Comparison of ENCODE assay signal across 25 cellular contexts in genomic region chr6:178119-178518, GRCh38.
"Had no signal": no experiment of that assay in that cellular context is flagged by ENCODE, and none has a peak within 500 bp of the region (broad histone marks: within the 10 kb centered on the region; RNA-seq: fewer than 3 reads in every experiment).

No MANE protein-coding gene starts in this region.

- DNase-seq: activated CD4-positive, alpha-beta T cell treated with anti-CD3 and anti-CD28 coated beads for 1 hour; activated CD4-positive, alpha-beta T cell treated with anti-CD3 and anti-CD28 coated beads for 4 hours; activated CD4-positive, alpha-beta T cell treated with anti-CD3 and anti-CD28 coated beads, Interleukin-2, amount 50 U/mL, for 1 hour; activated CD4-positive, alpha-beta T cell treated with anti-CD3 and anti-CD28 coated beads, Interleukin-2, amount 50 U/mL, for 48 hours; activated CD8-positive, alpha-beta memory T cell treated with anti-CD3 and anti-CD28 coated beads, Interleukin-2, amount 10 ng/mL, durations not matched to agents 7 days and 5 days; activated CD8-positive, alpha-beta memory T cell treated with anti-CD3 and anti-CD28 coated beads, Interleukin-2, amount 50 U/mL, for 4 hours; activated CD8-positive, alpha-beta T cell treated with anti-CD3 and anti-CD28 coated beads, Interleukin-2, amount 10 ng/mL, durations not matched to agents 7 days and 5 days; activated effector memory CD4-positive, alpha-beta T cell treated with anti-CD3 and anti-CD28 coated beads, Interleukin-2, amount 50 U/mL, for 16 hours; activated naive CD4-positive, alpha-beta T cell treated with anti-CD3 and anti-CD28 coated beads for 36 hours; activated naive CD8-positive, alpha-beta T cell treated with anti-CD3 and anti-CD28 coated beads, Interleukin-2, amount 10 ng/mL, durations not matched to agents 7 days and 5 days; activated T-cell treated with anti-CD3 and anti-CD28 coated beads, Interleukin-2, amount 50 U/mL, for 1 hour; activated T-cell treated with anti-CD3 and anti-CD28 coated beads, Interleukin-2, amount 50 U/mL, for 48 hours; amniotic stem cell; anterior cingulate cortex; brain microvascular endothelial cell; effector CD8-positive, alpha-beta T cell; esophagus squamous epithelium; foreskin melanocyte; T-helper 2 cell had no signal

- H3K36me3 ChIP-seq: brain microvascular endothelial cell, esophagus squamous epithelium, gastroesophageal sphincter had no signal

- H3K4me1 ChIP-seq: esophagus squamous epithelium, gastroesophageal sphincter had no signal

- H3K27me3 ChIP-seq: brain microvascular endothelial cell had no signal

- H3K27me3 Mint-ChIP-seq: activated naive CD4-positive, alpha-beta T cell treated with anti-CD3 and anti-CD28 coated beads, Interleukin-2, amount 50 U/mL, for 24 hours had no signal

- H3K4me3 ChIP-seq: esophagus squamous epithelium, gastroesophageal sphincter had no signal

- H3K9me3 ChIP-seq: esophagus squamous epithelium, gastroesophageal sphincter had no signal

- H3K4me3 Mint-ChIP-seq: activated CD8-positive, alpha-beta memory T cell treated with anti-CD3 and anti-CD28 coated beads, Interleukin-2, amount 10 ng/mL, durations not matched to agents 7 days and 5 days; activated CD8-positive, alpha-beta T cell treated with anti-CD3 and anti-CD28 coated beads, Interleukin-2, amount 10 ng/mL, durations not matched to agents 7 days and 5 days; activated naive CD4-positive, alpha-beta T cell treated with anti-CD3 and anti-CD28 coated beads for 36 hours; activated naive CD4-positive, alpha-beta T cell treated with anti-CD3 and anti-CD28 coated beads, Interleukin-2, amount 50 U/mL, for 24 hours; activated naive CD8-positive, alpha-beta T cell treated with anti-CD3 and anti-CD28 coated beads, Interleukin-2, amount 10 ng/mL, durations not matched to agents 7 days and 5 days; activated T-helper 1 cell treated with anti-CD3 and anti-CD28 coated beads, Interleukin-12 subunit alpha, Interleukin-12 subunit beta, Interleukin-2, Interleukin-4 antibody, amounts not matched to agents 30 ng/mL and 10 ng/mL and 1 ng/mL, durations not matched to agents 14 hours and 24 hours and 36 hours; central memory CD8-positive, alpha-beta T cell had no signal

- H3K9me3 Mint-ChIP-seq: activated naive CD4-positive, alpha-beta T cell treated with anti-CD3 and anti-CD28 coated beads for 36 hours; activated naive CD4-positive, alpha-beta T cell treated with anti-CD3 and anti-CD28 coated beads, Interleukin-2, amount 50 U/mL, for 24 hours; central memory CD8-positive, alpha-beta T cell had no signal

- ATAC-seq: activated CD8-positive, alpha-beta memory T cell treated with anti-CD3 and anti-CD28 coated beads, Interleukin-2, amount 10 ng/mL, durations not matched to agents 7 days and 5 days; activated CD8-positive, alpha-beta T cell treated with anti-CD3 and anti-CD28 coated beads, Interleukin-2, amount 10 ng/mL, durations not matched to agents 7 days and 5 days; gastroesophageal sphincter had no signal

- H3K27ac Mint-ChIP-seq: activated CD8-positive, alpha-beta memory T cell treated with anti-CD3 and anti-CD28 coated beads, Interleukin-2, amount 10 ng/mL, durations not matched to agents 7 days and 5 days; activated CD8-positive, alpha-beta T cell treated with anti-CD3 and anti-CD28 coated beads, Interleukin-2, amount 10 ng/mL, durations not matched to agents 7 days and 5 days; activated naive CD4-positive, alpha-beta T cell treated with anti-CD3 and anti-CD28 coated beads for 36 hours; activated naive CD4-positive, alpha-beta T cell treated with anti-CD3 and anti-CD28 coated beads, Interleukin-2, amount 50 U/mL, for 24 hours; activated naive CD8-positive, alpha-beta T cell treated with anti-CD3 and anti-CD28 coated beads, Interleukin-2, amount 10 ng/mL, durations not matched to agents 7 days and 5 days; activated T-helper 1 cell treated with anti-CD3 and anti-CD28 coated beads, Interleukin-12 subunit alpha, Interleukin-12 subunit beta, Interleukin-2, Interleukin-4 antibody, amounts not matched to agents 30 ng/mL and 10 ng/mL and 1 ng/mL, durations not matched to agents 14 hours and 24 hours and 36 hours; activated T-helper 2 cell treated with anti-CD3 and anti-CD28 coated beads, Interferon-gamma antibody, Interleukin-2, Interleukin-4, amounts not matched to agents 10 μg/mL and 5 μg/mL and 100 μg/mL, durations not matched to agents 14 hours and 24 hours and 36 hours had no signal

- H3K27ac ChIP-seq: brain microvascular endothelial cell, epithelial cell of prostate, esophagus squamous epithelium, gastroesophageal sphincter had no signal

- H3K36me3 Mint-ChIP-seq: activated CD8-positive, alpha-beta memory T cell treated with anti-CD3 and anti-CD28 coated beads, Interleukin-2, amount 10 ng/mL, durations not matched to agents 7 days and 5 days had no signal
